Comparison of ENCODE assay signal across 18 cellular contexts in the genomic region with DNA sequence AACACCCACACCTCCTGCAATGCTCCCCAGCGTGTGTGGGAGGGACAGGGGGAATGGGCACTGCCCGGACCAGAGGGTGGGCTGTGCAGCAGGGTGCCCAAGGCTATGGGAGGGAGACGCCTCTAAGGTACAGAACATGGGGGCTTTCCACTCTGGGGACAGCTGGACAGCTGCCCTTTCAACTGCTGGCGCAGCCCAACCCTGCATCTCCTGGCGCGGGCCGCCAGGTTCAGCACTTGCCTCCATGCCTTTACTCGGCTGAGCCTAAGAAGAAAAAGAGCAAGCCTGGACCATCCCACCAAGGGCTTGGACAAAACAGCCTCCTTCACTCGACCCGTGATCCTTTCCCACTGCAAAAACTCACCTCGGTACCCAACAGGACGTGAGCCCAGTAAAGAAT. TPM values are rescaled to one million over a fixed set of nuclear protein-coding genes. Genes with fewer than 3 reads are reported as not detected.
DNase-seq lines count a peak whose midpoint lies in the region; FAIRE-seq and TF ChIP-seq lines count a peak whose summit lies in the region.
"Had no signal": no experiment of that assay in that cellular context is flagged by ENCODE, and none has a peak within 500 bp of the region (broad histone marks: within the 10 kb centered on the region; RNA-seq: fewer than 3 reads in every experiment).

No MANE protein-coding gene starts in this region.

- no peak overlapping the region for H3K18ac ChIP-seq in H1 (ENCODE audit: extremely low read depth, low read length)

- H3K14ac ChIP-seq in H1 (ENCODE audit: insufficient read length) = no peak overlapping the region

- intact Hi-C loops in mammary epithelial cell (cut with micrococcal nuclease) = no loop called here

- BruUV-seq in mammary epithelial cell (replicated peaks; lab: Mats Ljungman, UMichigan) = no TSS peak

- TF ChIP-seq POLR2A in H1 (IDR thresholded peaks at IDR 0.05; ENCODE audit: control extremely low read depth in 1 of 2, low read depth in 2 of 2, low read length in 2 of 2) = no peak

- H3K4me1 ChIP-seq in BLaER1 (peaks cover 42% of the 10 kb centered on the region), H1 (replicated peaks in 1 of 4; ENCODE audit: control insufficient read depth in 3 of 4, insufficient read depth in 4 of 4, low read length in 3 of 4) (peaks cover 0 to 7% (median 2%) of the 10 kb centered on the region in 4 experiments; a peak in 3 of 7 replicates), mammary epithelial cell (ENCODE audit: insufficient read depth, low read length) (peaks cover 9% of the 10 kb centered on the region)
- H3K4me1 ChIP-seq: A549 had no signal

- POLR2A ChIA-PET in H1 (lab: Charles Lee; ENCODE audit: partially characterized antibody) = no interaction called here

- H3K9me3 ChIP-seq in BLaER1 (no peaks in the 10 kb centered on the region), KOPT-K1 (ENCODE audit: insufficient read depth, low read length, poor library complexity, severe bottlenecking) (no peaks in the 10 kb centered on the region), H1 (ENCODE audit: insufficient read depth in 2 of 2, low read depth in 1 of 2, low read length in 1 of 2) (no peaks in the 10 kb centered on the region), mammary epithelial cell (replicated peaks; ENCODE audit: insufficient read depth, low read length) (no peaks in the 10 kb centered on the region)
- H3K9me3 ChIP-seq: A549 had no signal

- no peak overlapping the region for H2AK5ac ChIP-seq in H1 (ENCODE audit: low read depth, low read length)

- peaks cover 7% of the 10 kb centered on the region; the same call in 1 of the 2 replicates for H3K27me3 ChIP-seq in BLaER1
- no peaks in the 10 kb centered on the region; a peak in 2 of 7 replicates for H3K27me3 ChIP-seq in H1 (replicated peaks in 1 of 4; ENCODE audit: control insufficient read depth in 3 of 4, extremely low read depth in 1 of 4, insufficient read depth in 3 of 4, low read length in 3 of 4)
- no peaks in the 10 kb centered on the region for H3K27me3 ChIP-seq in mammary epithelial cell (ENCODE audit: insufficient read depth, low read length)

- H3K79me1 ChIP-seq in H1 (ENCODE audit: low read depth, low read length) = no peaks in the 10 kb centered on the region

- H3K4me3 ChIP-seq in BLaER1 (no peak overlapping the region), H1 (ENCODE audit: extremely low read depth in 1 of 4, insufficient read depth in 2 of 4, low read depth in 3 of 4, low read length in 4 of 4) (no peak overlapping the region), mammary epithelial cell (replicated peaks in 1 of 3; ENCODE audit: insufficient read depth in 1 of 3, low read depth in 2 of 3, low read length in 3 of 3) (no peak overlapping the region)
- H3K4me3 ChIP-seq: A549 had no signal

- dilution Hi-C loops in mammary epithelial cell (cut with HindIII; ENCODE audit: low sequenced_read_pairs) = loop anchor here (10.0 kb wide), 1 partner anchor 48 kb away; no protein-coding TSS in a partner anchor

- no peak overlapping the region for H3K23ac ChIP-seq in H1 (ENCODE audit: insufficient read length)

- no peak overlapping the region for H4K91ac ChIP-seq in H1 (replicated peaks; ENCODE audit: insufficient read length, low read length)

- H4K20me1 ChIP-seq in BLaER1 (no peaks in the 10 kb centered on the region), H1 (replicated peaks in 1 of 2; ENCODE audit: control insufficient read depth in 1 of 2, insufficient read depth in 2 of 2, low read length in 2 of 2) (no peaks in the 10 kb centered on the region), mammary epithelial cell (ENCODE audit: insufficient read depth, low read length) (no peaks in the 10 kb centered on the region)

- H3K36me3 ChIP-seq in BLaER1 (no peaks in the 10 kb centered on the region), KOPT-K1 (ENCODE audit: insufficient read depth, low read length) (no peaks in the 10 kb centered on the region), H1 (ENCODE audit: control insufficient read depth in 2 of 4, insufficient read depth in 4 of 4, low read length in 3 of 4) (no peaks in the 10 kb centered on the region), mammary epithelial cell (ENCODE audit: insufficient read depth, low read length) (no peaks in the 10 kb centered on the region)

- H4K5ac ChIP-seq in H1 (ENCODE audit: insufficient read length, low read depth, low read length) = no peak overlapping the region

- no peak for TF ChIP-seq EP300 in H1 (IDR thresholded peaks at IDR 0.05; ENCODE audit: borderline replicate concordance in 1 of 2, low read depth in 2 of 2, low read length in 2 of 2)

- CTCF ChIA-PET in H1 (lab: Charles Lee; ENCODE audit: partially characterized antibody) (interaction anchor here (0.8 to 1.6 kb wide), 3 partner anchors 12 to 1026 kb away, joined by 3 to 4 read pairs (median 3); partner anchors contain the start of gene AK8), mammary epithelial cell (lab: Charles Lee; ENCODE audit: low non-redundant PET) (no interaction called here)

- WGBS in H1 (ENCODE audit: extremely low coverage in 1 of 2, insufficient coverage in 1 of 2, insufficient read length in 1 of 2, insufficient replicate concordance in 2 of 2, low coverage in 1 of 2, low lambda C conversion rate in 2 of 2, missing lambda C conversion rate in 1 of 2), 2 experiments = 78% methylated on average over 12 of the region's 12 CpGs; no CpG with 5 or more reads in 1 of the 2 experiments
- WGBS in mammary epithelial cell (ENCODE audit: low coverage, missing lambda C conversion rate) = 95% methylated on average over 11 of the region's 12 CpGs

- in situ Hi-C loops in mammary epithelial cell (cut with MboI; ENCODE audit: low sequenced_read_pairs in 2 of 2) = no loop called here

- no peak overlapping the region for H2BK20ac ChIP-seq in H1 (ENCODE audit: low read length)

- no peak overlapping the region for H2BK15ac ChIP-seq in H1 (ENCODE audit: low read length)

- no peak overlapping the region for H3K56ac ChIP-seq in H1 (replicated peaks; ENCODE audit: insufficient read length, low read depth, low read length)

- H3K4me2 ChIP-seq in BLaER1 = peak overlapping the region; percentile 56
- H3K4me2 ChIP-seq in H1 (ENCODE audit: insufficient read depth in 1 of 2, low read depth in 2 of 2, low read length in 2 of 2) = no peak overlapping the region
- H3K4me2 ChIP-seq in mammary epithelial cell (ENCODE audit: insufficient read depth, low read depth, low read length) = no peak overlapping the region
- H3K4me2 ChIP-seq: A549 had no signal

- H4K8ac ChIP-seq in H1 (ENCODE audit: extremely low read depth, insufficient read depth, low read length) = no peak overlapping the region

- no peaks in the 10 kb centered on the region for H3K23me2 ChIP-seq in H1 (ENCODE audit: low read depth, low read length)

- DNase-seq in H1 (ENCODE audit: low read depth in 1 of 2, low spot score in 2 of 2) = no peak
- no peak for DNase-seq in NCI-H2107 (lab: John Stamatoyannopoulos, UW)
- no peak for DNase-seq in mammary epithelial cell
- DNase-seq: AML-193; C1 segment of cervical spinal cord; CD4-positive, alpha-beta memory T cell; CD4-positive, CD25-positive, alpha-beta regulatory T cell; CD8-positive, alpha-beta memory T cell; COR-L47; DMS79 treated with DMSO at 0.1 percent for 48 hours; GF-D8 had no signal

- H2BK12ac ChIP-seq in H1 (ENCODE audit: low read depth, low read length) = 0 out of 2 replicates have a peak overlapping the region, but pooled peaks have one; percentile 17

- H2AFZ ChIP-seq in H1 (ENCODE audit: low read length) = no peak overlapping the region
- H2AFZ ChIP-seq in mammary epithelial cell (ENCODE audit: low read depth, low read length) = no peak overlapping the region

- H2BK120ac ChIP-seq in H1 (replicated peaks; ENCODE audit: low read depth, low read length) = no peak overlapping the region

- H3K9ac ChIP-seq in BLaER1 = no peak overlapping the region
- H3K9ac ChIP-seq in H1 (replicated peaks in 1 of 4; ENCODE audit: extremely low read depth in 1 of 4, low read depth in 3 of 4, low read length in 3 of 4) = no peak overlapping the region
- H3K9ac ChIP-seq in mammary epithelial cell (ENCODE audit: insufficient read depth, low read length) = no peak overlapping the region

- no peak overlapping the region for H2BK5ac ChIP-seq in H1 (ENCODE audit: low read depth, low read length)

- no peak overlapping the region for H3K27ac ChIP-seq in BLaER1
- H3K27ac ChIP-seq in KOPT-K1 (ENCODE audit: low read depth, low read length, poor library complexity, severe bottlenecking) = peak overlapping the region; percentile 85
- H3K27ac ChIP-seq in H1 (ENCODE audit: low read depth, low read length) = no peak overlapping the region
- no peak overlapping the region for H3K27ac ChIP-seq in mammary epithelial cell (ENCODE audit: insufficient read depth, low read depth, low read length)
- H3K27ac ChIP-seq: 22Rv1, A549 had no signal

- no peak for FAIRE-seq in H1 (lab: Jason Lieb, UNC)
- FAIRE-seq: A549, G401.6, GM12891, GM19239 had no signal

- H3K4ac ChIP-seq in H1 (replicated peaks; ENCODE audit: insufficient read length, low read depth, low read length) = no peak overlapping the region

- TF ChIP-seq RAD21 in H1 (IDR thresholded peaks at IDR 0.05 in 1 of 2, conservative IDR thresholded peaks at IDR 0.05 in 1 of 2; ENCODE audit: low read depth in 2 of 2, low read length in 2 of 2) = no peak

- H3K79me2 ChIP-seq in H1 (ENCODE audit: control insufficient read depth in 1 of 2, insufficient read depth in 2 of 2, low read length in 2 of 2) (no peaks in the 10 kb centered on the region), mammary epithelial cell (ENCODE audit: insufficient read depth, low read length) (no peaks in the 10 kb centered on the region)

- no peak for TF ChIP-seq CTCF in H1 (IDR thresholded peaks at IDR 0.05; ENCODE audit: control extremely low read depth in 1 of 3, insufficient read depth in 1 of 3, low read depth in 1 of 3, low read length in 3 of 3)
- TF ChIP-seq CTCF in mammary epithelial cell (conservative IDR thresholded peaks at IDR 0.05 in 1 of 2, IDR thresholded peaks at IDR 0.05 in 1 of 2; ENCODE audit: extremely low read depth in 1 of 2, insufficient read depth in 1 of 2, low read depth in 1 of 2, low read length in 2 of 2) = no peak

RNA-seq across cellular contexts. Expression of gene AK8, which starts 15.0 kb away (rescaled TPM):
- 0.48 and 0.52 TPM in 2 replicates for total RNA-seq in H1 (2021; fragmentation: NEBNext Ultra II Directional; extraction: Animal tissue kit (Norgen Biotek cat#: 25700))
- polyA plus RNA-seq in H1 (2011; rRNA removed) = 0.35 and 0.39 TPM in 2 replicates
- polyA plus RNA-seq in H1 (2011; cell fraction: cytosol; rRNA removed) = 0.43 TPM
- 1.0 TPM for polyA plus RNA-seq in H1 (2011; cell fraction: nucleus; rRNA removed)
- polyA plus RNA-seq in H1 (2012, experiment 1 of 2) = 0.22 to 1.1 TPM (median 0.68 TPM) in 4 replicates
- polyA plus RNA-seq in H1 (2012, experiment 2 of 2) = 1.4 TPM
- polyA plus RNA-seq in H1 (2013, experiment 1 of 2) = 0.26 TPM
- 0.22 TPM for polyA plus RNA-seq in H1 (2013, experiment 2 of 2)
- 0.63 and 1.3 TPM in 2 replicates for polyA minus RNA-seq in H1 (2011; rRNA and poly(A)+ RNA removed)
- not detected for polyA minus RNA-seq in H1 (2011; cell fraction: cytosol; rRNA and poly(A)+ RNA removed)
- 1.9 TPM for polyA minus RNA-seq in H1 (2011; cell fraction: nucleus; rRNA and poly(A)+ RNA removed)
- total RNA-seq in mammary epithelial cell = 1 to 10 TPM; 1.1 to 1.2 TPM
- 0.25 TPM for polyA plus RNA-seq in mammary epithelial cell
- polyA minus RNA-seq in mammary epithelial cell = not detected
- total RNA-seq: CD4-positive, CD25-positive, alpha-beta regulatory T cell; CD8-positive, alpha-beta memory T cell had no signal
- polyA plus RNA-seq: CD4-positive, alpha-beta memory T cell; CD8-positive, alpha-beta memory T cell had no signal

RNA-seq across cellular contexts. Expression of gene SPACA9, which starts 15.6 kb away (rescaled TPM):
- total RNA-seq in H1 (2021; fragmentation: NEBNext Ultra II Directional; extraction: Animal tissue kit (Norgen Biotek cat#: 25700)) = 0.29 and 0.63 TPM in 2 replicates
- 1.3 and 1.4 TPM in 2 replicates for polyA plus RNA-seq in H1 (2011; rRNA removed)
- polyA plus RNA-seq in H1 (2011; cell fraction: cytosol; rRNA removed) = 1.2 TPM
- 2.3 TPM for polyA plus RNA-seq in H1 (2011; cell fraction: nucleus; rRNA removed)
- 0.72 to 1.4 TPM (median 1.2 TPM) in 4 replicates for polyA plus RNA-seq in H1 (2012, experiment 1 of 2)
- 0.72 TPM for polyA plus RNA-seq in H1 (2012, experiment 2 of 2)
- 0.83 TPM for polyA plus RNA-seq in H1 (2013, experiment 1 of 2)
- polyA plus RNA-seq in H1 (2013, experiment 2 of 2) = 1.1 TPM
- polyA minus RNA-seq in H1 (2011; rRNA and poly(A)+ RNA removed) = 1.2 and 1.5 TPM in 2 replicates
- polyA minus RNA-seq in H1 (2011; cell fraction: cytosol; rRNA and poly(A)+ RNA removed) = 0.81 TPM
- 0.40 TPM for polyA minus RNA-seq in H1 (2011; cell fraction: nucleus; rRNA and poly(A)+ RNA removed)
- 1 to 10 TPM; 4.5 to 7.3 TPM for total RNA-seq in mammary epithelial cell
- 3.9 TPM for polyA plus RNA-seq in mammary epithelial cell
- 3.2 TPM for polyA minus RNA-seq in mammary epithelial cell
